ENCODE assay signal across 18 cellular contexts in the genomic region with DNA sequence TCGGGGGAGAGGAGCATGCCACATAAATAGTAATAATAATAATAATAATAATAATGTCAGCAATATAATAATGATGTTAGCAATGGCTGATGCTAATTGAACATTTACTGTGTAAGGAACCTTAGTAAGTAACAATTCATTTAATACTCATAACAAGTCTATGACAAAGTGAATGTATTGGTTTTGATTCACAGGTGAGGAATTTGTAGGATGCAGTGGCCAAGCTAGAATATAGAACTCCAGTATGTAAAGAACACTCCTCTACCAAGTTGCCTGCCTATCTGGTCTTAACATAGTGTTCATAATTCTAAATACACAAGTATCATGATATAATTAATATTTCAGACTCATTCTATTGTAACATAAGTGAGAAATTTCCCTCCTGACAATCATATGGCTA.
DNase-seq lines count a peak whose midpoint lies in the region; ATAC-seq, FAIRE-seq and TF ChIP-seq lines count a peak whose summit lies in the region.
"Had no signal": no experiment of that assay in that cellular context is flagged by ENCODE, and none has a peak within 500 bp of the region (broad histone marks: within the 10 kb centered on the region; RNA-seq: fewer than 3 reads in every experiment).

No MANE protein-coding gene starts in this region.

- H3K36me3 Mint-ChIP-seq in MCF 10A (ENCODE audit: insufficient read depth, unreplicated experiment) = no peaks in the 10 kb centered on the region

- H3K79me2 ChIP-seq in mammary epithelial cell (ENCODE audit: insufficient read depth, low read length) = no peaks in the 10 kb centered on the region
- H3K79me2 ChIP-seq in PC-3 (ENCODE audit: low read length) = no peaks in the 10 kb centered on the region
- no peaks in the 10 kb centered on the region for H3K79me2 ChIP-seq in osteoblast (ENCODE audit: insufficient read depth, low read length)

- dilution Hi-C loops in mammary epithelial cell (cut with HindIII; ENCODE audit: low sequenced_read_pairs) = no loop called here

- TF ChIP-seq CTCF in mammary epithelial cell (conservative IDR thresholded peaks at IDR 0.05 in 1 of 2, IDR thresholded peaks at IDR 0.05 in 1 of 2; ENCODE audit: extremely low read depth in 1 of 2, insufficient read depth in 1 of 2, low read depth in 1 of 2, low read length in 2 of 2) = no peak
- no peak for TF ChIP-seq CTCF in MCF 10A (IDR thresholded peaks at IDR 0.05; ENCODE audit: unreplicated experiment)
- TF ChIP-seq CTCF in PC-3 (conservative IDR thresholded peaks at IDR 0.05; ENCODE audit: low read depth, low read length) = no peak
- TF ChIP-seq CTCF in epithelial cell of esophagus (IDR thresholded peaks at IDR 0.05; ENCODE audit: insufficient read depth, low read depth, low read length, missing control alignments) = no peak
- TF ChIP-seq CTCF in osteoblast (IDR thresholded peaks at IDR 0.05; ENCODE audit: extremely low read depth, low read depth, low read length) = no peak

- BruUV-seq in mammary epithelial cell (replicated peaks; lab: Mats Ljungman, UMichigan) (no TSS peak), MCF 10A (replicated peaks; lab: Mats Ljungman, UMichigan) (no TSS peak), PC-3 (replicated peaks; lab: Mats Ljungman, UMichigan) (no TSS peak)

- H4K20me1 ChIP-seq in mammary epithelial cell (ENCODE audit: insufficient read depth, low read length) = no peaks in the 10 kb centered on the region
- H4K20me1 ChIP-seq in PC-3 (ENCODE audit: low read length) = no peaks in the 10 kb centered on the region
- no peaks in the 10 kb centered on the region for H4K20me1 ChIP-seq in osteoblast (ENCODE audit: insufficient read depth, low read length)

- in situ Hi-C loops in mammary epithelial cell (cut with MboI; ENCODE audit: low sequenced_read_pairs in 2 of 2) = no loop called here

- intact Hi-C loops in mammary epithelial cell (cut with micrococcal nuclease) (no loop called here), MCF 10A (cut with micrococcal nuclease) (no loop called here), PC-3 (cut with micrococcal nuclease) (loop anchor here (5.0 kb wide), 3 partner anchors 61 to 266 kb away; no protein-coding TSS in a partner anchor)

- CTCF ChIA-PET in mammary epithelial cell (lab: Charles Lee; ENCODE audit: low non-redundant PET) = no interaction called here
- CTCF ChIA-PET in MCF 10A (lab: Yijun Ruan, JAX) = interaction anchor here (0.5 kb wide), 1 partner anchor 11 kb away, joined by 3 read pairs; no protein-coding TSS in a partner anchor
- CTCF ChIA-PET in PC-3 (lab: Charles Lee) = no interaction called here

- H3K9ac ChIP-seq in mammary epithelial cell (ENCODE audit: insufficient read depth, low read length) = no peak overlapping the region
- H3K9ac ChIP-seq in PC-3 (ENCODE audit: low read length) = no peak overlapping the region
- H3K9ac ChIP-seq: BLaER1 treated with 17β-estradiol and CSF1 and Interleukin-3, amounts not matched to agents 10 nM and 100 nM had no signal

- H3F3A ChIP-seq in PC-3 (ENCODE audit: low read length, unreplicated experiment) = no peaks in the 10 kb centered on the region

- DNase-seq in mammary epithelial cell (peak; percentile 63), MCF 10A (ENCODE audit: unreplicated experiment) (no peak), PC-3 (peak; percentile 57), epithelial cell of esophagus (ENCODE audit: low read depth) (peak; percentile 66), erythroblast (lab: John Stamatoyannopoulos, UW) (no peak), small intestine (no peak), osteoblast (ENCODE audit: insufficient read length, low spot score, missing footprints) (no peak)
- DNase-seq: Calu3; CD4-positive, alpha-beta T cell; DMS 273 treated with DMSO at 0.1 percent for 48 hours; GOT3 had no signal

- WGBS in mammary epithelial cell (ENCODE audit: low coverage, missing lambda C conversion rate) = 60% methylated on average over 1 of the region's 1 CpG
- WGBS in small intestine, 3 donors = 52 to 78% (median 70%) methylated on average over 1 of the region's 1 CpG

- H3K27ac ChIP-seq in mammary epithelial cell (ENCODE audit: insufficient read depth, low read depth, low read length) (no peak overlapping the region), PC-3 (ENCODE audit: low read length) (no peak overlapping the region), small intestine (ENCODE audit: low read depth in 1 of 2, low read length in 1 of 2) (no peak overlapping the region), osteoblast (ENCODE audit: low read depth, low read length) (no peak overlapping the region)
- H3K27ac ChIP-seq: 22Rv1; BLaER1 treated with 17β-estradiol and CSF1 and Interleukin-3, amounts not matched to agents 10 nM and 100 nM had no signal

- peak overlapping the region; percentile 59 for H3K4me2 ChIP-seq in mammary epithelial cell (ENCODE audit: insufficient read depth, low read depth, low read length)
- peak overlapping the region; percentile 34; the same call in 1 of the 2 replicates for H3K4me2 ChIP-seq in PC-3 (ENCODE audit: low read length)
- no peak overlapping the region for H3K4me2 ChIP-seq in osteoblast (ENCODE audit: insufficient read depth, low read length)
- H3K4me2 ChIP-seq: BLaER1 treated with 17β-estradiol and CSF1 and Interleukin-3, amounts not matched to agents 10 nM and 100 nM had no signal

- POLR2A ChIA-PET in MCF 10A (lab: Yijun Ruan, JAX) (interaction anchor here (0.9 kb wide), 1 partner anchor 11 kb away, joined by 3 read pairs; no protein-coding TSS in a partner anchor), PC-3 (lab: Charles Lee; ENCODE audit: unreplicated experiment) (interaction anchor here (0.6 kb wide), 1 partner anchor 257 kb away, joined by 6 read pairs; no protein-coding TSS in a partner anchor)

- no peaks in the 10 kb centered on the region for H3K9me3 ChIP-seq in mammary epithelial cell (replicated peaks; ENCODE audit: insufficient read depth, low read length)
- no peaks in the 10 kb centered on the region for H3K9me3 ChIP-seq in PC-3 (ENCODE audit: low read length)
- H3K9me3 ChIP-seq in small intestine (ENCODE audit: control insufficient read depth, low read depth) = no peaks in the 10 kb centered on the region
- no peaks in the 10 kb centered on the region for H3K9me3 ChIP-seq in osteoblast (ENCODE audit: low read depth, low read length)
- H3K9me3 ChIP-seq: BLaER1 treated with 17β-estradiol and CSF1 and Interleukin-3, amounts not matched to agents 10 nM and 100 nM; HAP-1 had no signal

- no peaks in the 10 kb centered on the region for H3K9me2 ChIP-seq in PC-3 (replicated peaks; ENCODE audit: low read length)

- H3K27me3 ChIP-seq in mammary epithelial cell (ENCODE audit: insufficient read depth, low read length) (no peaks in the 10 kb centered on the region), PC-3 (ENCODE audit: low read length) (no peaks in the 10 kb centered on the region), small intestine (ENCODE audit: control insufficient read depth in 2 of 2, insufficient read depth in 2 of 2, low read length in 2 of 2) (no peaks in the 10 kb centered on the region), osteoblast (ENCODE audit: insufficient read depth, low read length) (no peaks in the 10 kb centered on the region)
- H3K27me3 ChIP-seq: BLaER1 treated with 17β-estradiol and CSF1 and Interleukin-3, amounts not matched to agents 10 nM and 100 nM had no signal

- ATAC-seq in PC-3 = peak; percentile 21
- ATAC-seq in GM21447 (IDR thresholded peaks at IDR 0.05; ENCODE audit: unreplicated experiment) = no peak
- ATAC-seq: K562 had no signal

- no peaks in the 10 kb centered on the region for H3K9me3 Mint-ChIP-seq in MCF 10A (ENCODE audit: unreplicated experiment)
- H3K9me3 Mint-ChIP-seq: CD4-positive, alpha-beta T cell had no signal

- FAIRE-seq in small intestine (lab: Jason Lieb, UNC) = no peak
- FAIRE-seq: G401.6, GM12892, K562 had no signal

- H3K27ac Mint-ChIP-seq in MCF 10A (ENCODE audit: low read depth, unreplicated experiment) = no peak overlapping the region
- H3K27ac Mint-ChIP-seq: CD4-positive, alpha-beta T cell had no signal

- H3K36me3 ChIP-seq in mammary epithelial cell (ENCODE audit: insufficient read depth, low read length) (no peaks in the 10 kb centered on the region), PC-3 (ENCODE audit: low read depth, low read length) (no peaks in the 10 kb centered on the region), small intestine (ENCODE audit: control insufficient read depth in 2 of 2, insufficient read depth in 2 of 2, low read length in 2 of 2) (no peaks in the 10 kb centered on the region), osteoblast (ENCODE audit: insufficient read depth, low read length) (no peaks in the 10 kb centered on the region)
- H3K36me3 ChIP-seq: HAP-1 had no signal

- H2AFZ ChIP-seq in mammary epithelial cell (ENCODE audit: low read depth, low read length) (no peak overlapping the region), PC-3 (ENCODE audit: low read length) (no peak overlapping the region), osteoblast (ENCODE audit: low read length) (no peak overlapping the region)

- peaks cover 23% of the 10 kb centered on the region for H3K4me1 ChIP-seq in mammary epithelial cell (ENCODE audit: insufficient read depth, low read length)
- peaks cover 41% of the 10 kb centered on the region for H3K4me1 ChIP-seq in PC-3 (ENCODE audit: insufficient read depth, low read length)
- no peaks in the 10 kb centered on the region for H3K4me1 ChIP-seq in small intestine (ENCODE audit: control insufficient read depth in 2 of 2, insufficient read depth in 1 of 2, low read depth in 1 of 2, low read length in 1 of 2)
- peaks cover 14% of the 10 kb centered on the region for H3K4me1 ChIP-seq in osteoblast (ENCODE audit: insufficient read depth, low read length)
- H3K4me1 ChIP-seq: BLaER1 treated with 17β-estradiol and CSF1 and Interleukin-3, amounts not matched to agents 10 nM and 100 nM had no signal

- no peak overlapping the region for H3K4me3 Mint-ChIP-seq in MCF 10A (ENCODE audit: unreplicated experiment)
- H3K4me3 Mint-ChIP-seq: CD4-positive, alpha-beta T cell had no signal

- H3K4me3 ChIP-seq in mammary epithelial cell (replicated peaks in 1 of 3; ENCODE audit: insufficient read depth in 1 of 3, low read depth in 2 of 3, low read length in 3 of 3) = no peak overlapping the region
- H3K4me3 ChIP-seq in PC-3 (ENCODE audit: low read length) = no peak overlapping the region
- no peak overlapping the region for H3K4me3 ChIP-seq in epithelial cell of esophagus (ENCODE audit: low read length)
- no peak overlapping the region for H3K4me3 ChIP-seq in small intestine (ENCODE audit: low read depth in 1 of 2, low read length in 2 of 2)
- no peak overlapping the region for H3K4me3 ChIP-seq in osteoblast (ENCODE audit: insufficient read depth, low read length)
- H3K4me3 ChIP-seq: BLaER1 treated with 17β-estradiol and CSF1 and Interleukin-3, amounts not matched to agents 10 nM and 100 nM; HAP-1; K562 had no signal

- H3K27me3 Mint-ChIP-seq in MCF 10A (ENCODE audit: insufficient read depth, unreplicated experiment) = no peaks in the 10 kb centered on the region
- H3K27me3 Mint-ChIP-seq: CD4-positive, alpha-beta T cell had no signal

- peaks cover 13% of the 10 kb centered on the region for H3K4me1 Mint-ChIP-seq in MCF 10A (ENCODE audit: insufficient read depth, unreplicated experiment)

- no peak for TF ChIP-seq POLR2A in erythroblast (IDR thresholded peaks at IDR 0.05; ENCODE audit: low read length)

Comparison
In these comparisons a context has a peak if more than half of its experiments do, and no peak if none do; other contexts are left out.
1. DNase-seq: peak in mammary epithelial cell (single experiment), PC-3 (single experiment) and epithelial cell of esophagus (single experiment); none in MCF 10A (single experiment), erythroblast (0 of 2), small intestine (single experiment) and osteoblast (single experiment).